Comparison of ENCODE assay signal across 1 cellular context in genomic region chr6:70673601-70674000, GRCh38.
TF ChIP-seq lines count a peak whose summit lies in the region.

No MANE protein-coding gene starts in this region.

TF ChIP-seq in K562, 482 proteins besides CTCF, POLR2A, EP300 and RAD21 (continued from another document):
- TF ChIP-seq CHD7 (IDR thresholded peaks at IDR 0.05; ENCODE audit: low read depth, low read length): no peak
- no peak for TF ChIP-seq ZBTB17 (CRISPR knock-in tag; IDR thresholded peaks at IDR 0.05)
- TF ChIP-seq ZNF589 (CRISPR knock-in tag; IDR thresholded peaks at IDR 0.05; ENCODE audit: low read depth): no peak
- peak; percentile 79 for TF ChIP-seq FOSL1 (tag; conservative IDR thresholded peaks at IDR 0.05)
- TF ChIP-seq NFE2 (IDR thresholded peaks at IDR 0.05; ENCODE audit: low read depth): peak; percentile 50; the same call in 1 of the 2 replicates
- no peak for TF ChIP-seq TBL1XR1 (IDR thresholded peaks at IDR 0.05; ENCODE audit: low read length in 2 of 2)
